Comparison of ENCODE assay signal across 2 cellular contexts in genomic region chr3:95539950-95540483, GRCh38.
A peak's percentile ranks its signal among the peaks of the same experiment; 100 is the strongest.
TF ChIP-seq lines count a peak whose summit lies in the region.

No MANE protein-coding gene starts in this region.

TF ChIP-seq in GM23338, 12 proteins besides CTCF, POLR2A, EP300 and RAD21 (continued from another document):
- no peak for TF ChIP-seq REST (IDR thresholded peaks at IDR 0.05; ENCODE audit: unreplicated experiment)
- TF ChIP-seq EZH2phosphoT487 (IDR thresholded peaks at IDR 0.05; ENCODE audit: unreplicated experiment): no peak
- no peak for TF ChIP-seq ZNF462 (CRISPR knock-in tag; IDR thresholded peaks at IDR 0.05)
- no peak for TF ChIP-seq ZNF114 (CRISPR knock-in tag; IDR thresholded peaks at IDR 0.05)
- TF ChIP-seq EZH2 (IDR thresholded peaks at IDR 0.05; ENCODE audit: low read depth, unreplicated experiment): no peak

TF ChIP-seq in GM12878, 131 proteins besides CTCF, POLR2A, EP300 and RAD21 (continued from another document):
- TF ChIP-seq ZNF592 (IDR thresholded peaks at IDR 0.05) (no peak), BACH1 (IDR thresholded peaks at IDR 0.05; ENCODE audit: borderline replicate concordance) (no peak), ZBED1 (IDR thresholded peaks at IDR 0.05; ENCODE audit: borderline replicate concordance) (no peak), NKRF (conservative IDR thresholded peaks at IDR 0.05) (no peak), SMAD1 (IDR thresholded peaks at IDR 0.05; ENCODE audit: low read depth, partially characterized antibody) (no peak), DPF2 (IDR thresholded peaks at IDR 0.05) (peak; percentile 61; the same call in 1 of the 2 replicates), RAD51 (IDR thresholded peaks at IDR 0.05) (no peak), NBN (IDR thresholded peaks at IDR 0.05) (0 out of 2 replicates have a peak, but pooled peaks have one; percentile 36), SRF (IDR thresholded peaks at IDR 0.05; ENCODE audit: low read depth in 2 of 2, low read length in 2 of 2) (no peak), E4F1 (IDR thresholded peaks at IDR 0.05; ENCODE audit: borderline replicate concordance, partially characterized antibody) (no peak), IKZF1 (conservative IDR thresholded peaks at IDR 0.05) (peak; percentile 80), MEF2B (IDR thresholded peaks at IDR 0.05; ENCODE audit: partially characterized antibody, poor library complexity, severe bottlenecking) (no peak), SKIL (IDR thresholded peaks at IDR 0.05; ENCODE audit: low read depth, poor library complexity, severe bottlenecking) (peak; percentile 68), MTA2 (IDR thresholded peaks at IDR 0.05; ENCODE audit: low read depth) (peak; percentile 96)
